In genomic region chr13:92967923-92968322, GRCh38 we compare ENCODE assay signal across 13 cellular contexts.
DNase-seq lines count a peak whose midpoint lies in the region; ATAC-seq and TF ChIP-seq lines count a peak whose summit lies in the region.
"Had no signal": no experiment of that assay in that cellular context is flagged by ENCODE, and none has a peak within 500 bp of the region (broad histone marks: within the 10 kb centered on the region; RNA-seq: fewer than 3 reads in every experiment).

No MANE protein-coding gene starts in this region.

- H3K4me1 ChIP-seq in Panc1 (ENCODE audit: control insufficient read depth, insufficient read depth, low read length), result no peaks in the 10 kb centered on the region

- peak; percentile 19; the same call in 1 of the 2 replicates for TF ChIP-seq CTCF in Panc1 (IDR thresholded peaks at IDR 0.05)
- TF ChIP-seq CTCF in foreskin fibroblast (IDR thresholded peaks at IDR 0.05; ENCODE audit: low read depth, low read length), result peak; percentile 15

- CTCF ChIA-PET in Panc1 (lab: Charles Lee), result no interaction called here

- H3K27me3 ChIP-seq in Panc1 (ENCODE audit: control insufficient read depth, insufficient read depth, low read length), result no peaks in the 10 kb centered on the region

- peak; percentile 8 for DNase-seq in AG08396 (ENCODE audit: low spot score)
- peak; percentile 27 for DNase-seq in HCEC 1CT
- no peak for DNase-seq in Panc1 (ENCODE audit: low read depth, low spot score)
- peak; percentile 2 to 28 for DNase-seq in foreskin fibroblast
- DNase-seq in left cardiac atrium, result no peak
- no peak for DNase-seq in GOT3 (lab: John Stamatoyannopoulos, UW)
- DNase-seq in stimulated activated CD4-positive, alpha-beta T cell treated with anti-CD3 and anti-CD28 coated beads, Interleukin-12 subunit alpha, Interleukin-12 subunit beta, amount 100 ng/mL, for 4 hours, result no peak
- DNase-seq: Calu3, cerebellar nuclear complex, NCI-H1930, posterior cingulate gyrus, Right ventricle myocardium superior had no signal

- no peaks in the 10 kb centered on the region for H3K36me3 ChIP-seq in Panc1 (ENCODE audit: control insufficient read depth, insufficient read depth, low read length)

- in situ Hi-C loops in Panc1 (cut with HindIII; ENCODE audit: low pct_unique_long_range_greater_than_20kb, low sequenced_read_pairs), result no loop called here

- BruUV-seq in Panc1 (replicated peaks; lab: Mats Ljungman, UMichigan), result no TSS peak

- H3K4me3 ChIP-seq in Panc1 (ENCODE audit: low read depth in 2 of 2, low read length in 2 of 2) (no peak overlapping the region), foreskin fibroblast (ENCODE audit: low read depth in 1 of 2, low read length in 2 of 2) (no peak overlapping the region)

- no peak overlapping the region for H3K27ac ChIP-seq in Panc1 (ENCODE audit: low read length)

- intact Hi-C loops in Panc1 (cut with micrococcal nuclease; ENCODE audit: unreplicated experiment) (no loop called here), left cardiac atrium (cut with DNase I) (no loop called here)

- no peaks in the 10 kb centered on the region for H3K9me3 ChIP-seq in Panc1 (ENCODE audit: control insufficient read depth, insufficient read depth, low read depth, low read length)

- no peak for ATAC-seq in Panc1
- no peak for ATAC-seq in left cardiac atrium
- no peak for ATAC-seq in GM18868 (IDR thresholded peaks at IDR 0.05; ENCODE audit: unreplicated experiment)

- POLR2A ChIA-PET in Panc1 (lab: Charles Lee), result no interaction called here

Comparison
In these comparisons a context has a peak if more than half of its experiments do, and no peak if none do; other contexts are left out.
1. DNase-seq: peak in AG08396 (single experiment), HCEC 1CT (single experiment) and foreskin fibroblast (2 of 2); none in Panc1 (single experiment), left cardiac atrium (single experiment), GOT3 (single experiment) and stimulated activated CD4-positive, alpha-beta T cell treated with anti-CD3 and anti-CD28 coated beads, Interleukin-12 subunit alpha, Interleukin-12 subunit beta, amount 100 ng/mL, for 4 hours (single experiment).